In genomic region chr2:29544917-29545316, GRCh38 we compare ENCODE assay signal across 7 cellular contexts.
"Had no signal": no experiment of that assay in that cellular context is flagged by ENCODE, and none has a peak within 500 bp of the region (broad histone marks: within the 10 kb centered on the region; RNA-seq: fewer than 3 reads in every experiment).

No MANE protein-coding gene starts in this region.

- H3K4me3 ChIP-seq: GM23338, K562 had no signal

- H2AFZ ChIP-seq: GM23338 had no signal

- H3K27ac ChIP-seq: HL-60 had no signal

- H3K4me2 ChIP-seq: GM23338 had no signal

- DNase-seq: H9, HCEC 1CT, IMR-90, KG1 had no signal

- ATAC-seq: GM23338, K562 had no signal
